Comparison of ENCODE assay signal across 9 cellular contexts in genomic region chr5:102277059-102277621, GRCh38. TPM values are rescaled to one million over a fixed set of nuclear protein-coding genes. Genes with fewer than 3 reads are reported as not detected.
"Had no signal": no experiment of that assay in that cellular context is flagged by ENCODE, and none has a peak within 500 bp of the region (broad histone marks: within the 10 kb centered on the region; RNA-seq: fewer than 3 reads in every experiment).

No MANE protein-coding gene starts in this region.

- ATAC-seq: activated naive CD8-positive, alpha-beta T cell treated with anti-CD3 and anti-CD28 coated beads, Interleukin-2, amount 50 U/mL, for 24 hours; left colon; pancreas had no signal

- H3K36me3 ChIP-seq: esophagus muscularis mucosa, pancreas, tibial nerve had no signal

- H3K9me3 ChIP-seq: esophagus muscularis mucosa, pancreas, tibial nerve had no signal

- H3K4me1 ChIP-seq: esophagus muscularis mucosa, pancreas, tibial nerve had no signal

- DNase-seq: activated CD4-positive, alpha-beta T cell treated with anti-CD3 and anti-CD28 coated beads for 48 hours; activated naive CD4-positive, alpha-beta T cell treated with Interleukin-2 at 50 U/mL for 16 hours; activated naive CD8-positive, alpha-beta T cell treated with anti-CD3 and anti-CD28 coated beads, Interleukin-2, amount 50 U/mL, for 24 hours; glutamatergic neuron; left colon; pancreas; T-helper 1 cell had no signal

- H3K4me3 ChIP-seq: esophagus muscularis mucosa, pancreas, tibial nerve had no signal

- H3K27ac Mint-ChIP-seq: activated naive CD8-positive, alpha-beta T cell treated with anti-CD3 and anti-CD28 coated beads, Interleukin-2, amount 50 U/mL, for 24 hours had no signal

- H3K27me3 Mint-ChIP-seq: activated naive CD8-positive, alpha-beta T cell treated with anti-CD3 and anti-CD28 coated beads, Interleukin-2, amount 50 U/mL, for 24 hours had no signal

- H3K4me3 Mint-ChIP-seq: activated naive CD8-positive, alpha-beta T cell treated with anti-CD3 and anti-CD28 coated beads, Interleukin-2, amount 50 U/mL, for 24 hours had no signal

- H3K27ac ChIP-seq: esophagus muscularis mucosa, pancreas, tibial nerve had no signal

- H3K9me3 Mint-ChIP-seq: activated naive CD8-positive, alpha-beta T cell treated with anti-CD3 and anti-CD28 coated beads, Interleukin-2, amount 50 U/mL, for 24 hours had no signal

- H3K27me3 ChIP-seq: esophagus muscularis mucosa, pancreas, tibial nerve had no signal

RNA-seq across cellular contexts. Expression of gene SLCO4C1, which starts 18.9 kb away (rescaled TPM):
- total RNA-seq: tibial nerve had no signal
